In genomic region chr10:62038609-62039190, GRCh38 we compare ENCODE assay signal across 8 cellular contexts.
DNase-seq lines count a peak whose midpoint lies in the region; ATAC-seq, FAIRE-seq and TF ChIP-seq lines count a peak whose summit lies in the region.

No MANE protein-coding gene starts in this region.

- H3K23me2 ChIP-seq in H1 (ENCODE audit: low read depth, low read length): no peaks in the 10 kb centered on the region

- no peak overlapping the region for H2BK12ac ChIP-seq in H1 (ENCODE audit: low read depth, low read length)

- no peak overlapping the region for H2BK5ac ChIP-seq in H1 (ENCODE audit: low read depth, low read length)

- ATAC-seq in GM18517 (IDR thresholded peaks at IDR 0.05; ENCODE audit: unreplicated experiment): peak; percentile 55
- peak; percentile 44 for ATAC-seq in HG03196 (IDR thresholded peaks at IDR 0.05; ENCODE audit: unreplicated experiment)

- H4K20me1 ChIP-seq in H1 (replicated peaks in 1 of 2; ENCODE audit: control insufficient read depth in 1 of 2, insufficient read depth in 2 of 2, low read length in 2 of 2): no peaks in the 10 kb centered on the region

- no peak overlapping the region for H3K4me2 ChIP-seq in H1 (ENCODE audit: insufficient read depth in 1 of 2, low read depth in 2 of 2, low read length in 2 of 2)

- CTCF ChIA-PET in H1 (lab: Charles Lee; ENCODE audit: partially characterized antibody): interaction anchor here (0.6 to 4.8 kb wide), 36 partner anchors 9 to 555 kb away, joined by 3 to 55 read pairs (median 4); no protein-coding TSS in a partner anchor

- no peak overlapping the region for H2BK120ac ChIP-seq in H1 (replicated peaks; ENCODE audit: low read depth, low read length)

- no peaks in the 10 kb centered on the region for H3K79me2 ChIP-seq in H1 (ENCODE audit: control insufficient read depth in 1 of 2, insufficient read depth in 2 of 2, low read length in 2 of 2)

- no peaks in the 10 kb centered on the region for H3K79me1 ChIP-seq in H1 (ENCODE audit: low read depth, low read length)

- H2AK5ac ChIP-seq in H1 (ENCODE audit: low read depth, low read length): no peak overlapping the region

- H3K9me3 ChIP-seq in H1 (ENCODE audit: insufficient read depth in 2 of 2, low read depth in 1 of 2, low read length in 1 of 2): no peaks in the 10 kb centered on the region

- WGBS in H1 (ENCODE audit: extremely low coverage in 1 of 2, insufficient coverage in 1 of 2, insufficient read length in 1 of 2, insufficient replicate concordance in 2 of 2, low coverage in 1 of 2, low lambda C conversion rate in 2 of 2, missing lambda C conversion rate in 1 of 2), 2 experiments: 20% methylated on average over 9 of the region's 9 CpGs; no CpG with 5 or more reads in 1 of the 2 experiments

- POLR2A ChIA-PET in H1 (lab: Charles Lee; ENCODE audit: partially characterized antibody): interaction anchor here (1.2 kb wide), 1 partner anchor 10 kb away, joined by 3 read pairs; no protein-coding TSS in a partner anchor

- DNase-seq in 8988T (peak; percentile 22), NCI-H748 (lab: John Stamatoyannopoulos, UW; ENCODE audit: unreplicated experiment) (peak; percentile 80), H1 (ENCODE audit: low read depth in 1 of 2, low spot score in 2 of 2) (peak in 1 of 2 experiments; percentile 63), middle frontal gyrus (ENCODE audit: extremely low spot score, low spot score) (peak; percentile 59)
- peak; percentile 81 for DNase-seq in activated CD8-positive, alpha-beta memory T cell treated with anti-CD3 and anti-CD28 coated beads for 24 hours
- DNase-seq in stimulated activated CD8-positive, alpha-beta memory T cell treated with anti-CD3 and anti-CD28 coated beads, Interleukin-4, amount 100 ng/mL, for 24 hours (ENCODE audit: low read depth): peak; percentile 60

- H3K4ac ChIP-seq in H1 (replicated peaks; ENCODE audit: insufficient read length, low read depth, low read length): no peak overlapping the region

- H3K4me1 ChIP-seq in H1 (replicated peaks in 1 of 4; ENCODE audit: control insufficient read depth in 3 of 4, insufficient read depth in 4 of 4, low read length in 3 of 4): peaks cover 0 to 10% (median 9%) of the 10 kb centered on the region in 4 experiments; a peak in 5 of 7 replicates

- H4K8ac ChIP-seq in H1 (ENCODE audit: extremely low read depth, insufficient read depth, low read length): no peak overlapping the region

- H3K27ac ChIP-seq in H1 (ENCODE audit: low read depth, low read length): no peak overlapping the region

- H4K91ac ChIP-seq in H1 (replicated peaks; ENCODE audit: insufficient read length, low read length): no peak overlapping the region

- H2BK15ac ChIP-seq in H1 (ENCODE audit: low read length): no peak overlapping the region

- no peaks in the 10 kb centered on the region for H3K36me3 ChIP-seq in H1 (ENCODE audit: control insufficient read depth in 2 of 4, insufficient read depth in 4 of 4, low read length in 3 of 4)

- H3K9ac ChIP-seq in H1 (replicated peaks in 1 of 4; ENCODE audit: extremely low read depth in 1 of 4, low read depth in 3 of 4, low read length in 3 of 4): no peak overlapping the region

- TF ChIP-seq RAD21 in H1 (IDR thresholded peaks at IDR 0.05 in 1 of 2, conservative IDR thresholded peaks at IDR 0.05 in 1 of 2; ENCODE audit: low read depth in 2 of 2, low read length in 2 of 2): peak; percentile 90 to 92

- TF ChIP-seq EP300 in H1 (IDR thresholded peaks at IDR 0.05; ENCODE audit: borderline replicate concordance in 1 of 2, low read depth in 2 of 2, low read length in 2 of 2): no peak

- no peak overlapping the region for H3K4me3 ChIP-seq in H1 (ENCODE audit: extremely low read depth in 1 of 4, insufficient read depth in 2 of 4, low read depth in 3 of 4, low read length in 4 of 4)

- H3K23ac ChIP-seq in H1 (ENCODE audit: insufficient read length): no peak overlapping the region

- FAIRE-seq in H1 (lab: Jason Lieb, UNC): peak; percentile 58

- TF ChIP-seq CTCF in H1 (IDR thresholded peaks at IDR 0.05; ENCODE audit: control extremely low read depth in 1 of 3, insufficient read depth in 1 of 3, low read depth in 1 of 3, low read length in 3 of 3): peak; percentile 58 to 72 (median 64)

- no peak overlapping the region for H4K5ac ChIP-seq in H1 (ENCODE audit: insufficient read length, low read depth, low read length)

- H3K27me3 ChIP-seq in H1 (replicated peaks in 1 of 4; ENCODE audit: control insufficient read depth in 3 of 4, extremely low read depth in 1 of 4, insufficient read depth in 3 of 4, low read length in 3 of 4): no peaks in the 10 kb centered on the region; a peak in 1 of 7 replicates

- H3K18ac ChIP-seq in H1 (ENCODE audit: extremely low read depth, low read length): no peak overlapping the region

- no peak overlapping the region for H3K14ac ChIP-seq in H1 (ENCODE audit: insufficient read length)

- H3K56ac ChIP-seq in H1 (replicated peaks; ENCODE audit: insufficient read length, low read depth, low read length): no peak overlapping the region

- TF ChIP-seq POLR2A in H1 (IDR thresholded peaks at IDR 0.05; ENCODE audit: control extremely low read depth in 1 of 2, low read depth in 2 of 2, low read length in 2 of 2): no peak

- H2AFZ ChIP-seq in H1 (ENCODE audit: low read length): no peak overlapping the region; the same call in 1 of the 2 replicates

- no peak overlapping the region for H2BK20ac ChIP-seq in H1 (ENCODE audit: low read length)

TF ChIP-seq in H1, 55 proteins besides CTCF, POLR2A, EP300 and RAD21:
- no peak for TF ChIP-seq CBX8 (IDR thresholded peaks at IDR 0.05; ENCODE audit: borderline replicate concordance, low read depth, low read length)
- 0 out of 2 replicates have a peak, but pooled peaks have one; percentile 37 for TF ChIP-seq SRF (IDR thresholded peaks at IDR 0.05; ENCODE audit: low read depth, low read length)
